ENCODE assay signal across 13 cellular contexts in genomic region chr5:30505014-30505886, GRCh38.
DNase-seq lines count a peak whose midpoint lies in the region; ATAC-seq and TF ChIP-seq lines count a peak whose summit lies in the region.
"Had no signal": no experiment of that assay in that cellular context is flagged by ENCODE, and none has a peak within 500 bp of the region (broad histone marks: within the 10 kb centered on the region; RNA-seq: fewer than 3 reads in every experiment).

No MANE protein-coding gene starts in this region.

- peaks cover 0 to 21% (median 7%) of the 10 kb centered on the region in 8 donors for H3K9me3 Mint-ChIP-seq in CD4-positive, alpha-beta memory T cell

- H3K27ac Mint-ChIP-seq in CD4-positive, alpha-beta memory T cell, result no peak overlapping the region
- H3K27ac Mint-ChIP-seq: activated T-helper 17 cell treated with anti-CD3 and anti-CD28 coated beads, Interleukin-2, amount 50 U/mL, for 72 hours had no signal

- H3K27me3 ChIP-seq in CD4-positive, alpha-beta memory T cell (ENCODE audit: insufficient read depth, low read length), result no peaks in the 10 kb centered on the region
- H3K27me3 ChIP-seq: testis had no signal

- no peaks in the 10 kb centered on the region for H3K36me3 ChIP-seq in CD4-positive, alpha-beta memory T cell (ENCODE audit: insufficient read depth, low read length)

- no peak overlapping the region for H3K4me3 ChIP-seq in choroid plexus epithelial cell (ENCODE audit: low read depth, low read length)
- no peak overlapping the region for H3K4me3 ChIP-seq in CD4-positive, alpha-beta memory T cell (ENCODE audit: low read length in 2 of 2)
- H3K4me3 ChIP-seq: testis had no signal

- CTCF ChIA-PET in CD4-positive, alpha-beta memory T cell (lab: Charles Lee; ENCODE audit: partially characterized antibody), result no interaction called here

- H3K4me1 ChIP-seq in CD4-positive, alpha-beta memory T cell (ENCODE audit: insufficient read depth, low read length), result no peaks in the 10 kb centered on the region
- H3K4me1 ChIP-seq: testis had no signal

- no peaks in the 10 kb centered on the region for H3K36me3 Mint-ChIP-seq in CD4-positive, alpha-beta memory T cell

- H3K27ac ChIP-seq in CD4-positive, alpha-beta memory T cell (ENCODE audit: low read depth, low read length), result no peak overlapping the region
- H3K27ac ChIP-seq: testis had no signal

- intact Hi-C loops in CD4-positive, alpha-beta memory T cell (cut with micrococcal nuclease), result no loop called here

- no peak overlapping the region for H3K4me3 Mint-ChIP-seq in CD4-positive, alpha-beta memory T cell
- H3K4me3 Mint-ChIP-seq: activated T-helper 17 cell treated with anti-CD3 and anti-CD28 coated beads, Interleukin-2, amount 50 U/mL, for 72 hours had no signal

- DNase-seq in COLO829 (ENCODE audit: low spot score) (peak; percentile 58), NCI-H1930 (lab: John Stamatoyannopoulos, UW) (peak; percentile 19 to 49), choroid plexus epithelial cell (ENCODE audit: low read depth) (peak; percentile 57), left kidney (ENCODE audit: low read depth, low spot score) (peak; percentile 9), NCI-H510A (lab: John Stamatoyannopoulos, UW) (no peak)
- no peak for DNase-seq in CD4-positive, alpha-beta memory T cell
- DNase-seq: Karpas-422, SHP77 treated with DMSO at 0.1 percent for 48 hours, testis had no signal

- no peaks in the 10 kb centered on the region for H3K4me1 Mint-ChIP-seq in CD4-positive, alpha-beta memory T cell
- H3K4me1 Mint-ChIP-seq: activated T-helper 17 cell treated with anti-CD3 and anti-CD28 coated beads, Interleukin-2, amount 50 U/mL, for 72 hours had no signal

- H3K9me3 ChIP-seq in CD4-positive, alpha-beta memory T cell (ENCODE audit: control insufficient read depth in 1 of 2, low read length in 2 of 2), result no peaks in the 10 kb centered on the region
- H3K9me3 ChIP-seq: testis had no signal

- ATAC-seq in GM18873 (IDR thresholded peaks at IDR 0.05; ENCODE audit: low FRiP score, unreplicated experiment), result no peak
- ATAC-seq in GM21723 (IDR thresholded peaks at IDR 0.05; ENCODE audit: unreplicated experiment), result no peak
- ATAC-seq: activated CD4-positive, CD25-positive, alpha-beta regulatory T cell treated with anti-CD3 and anti-CD28 coated beads, Interleukin-2, amount 50 U/mL, for 24 hours; activated T-helper 17 cell treated with anti-CD3 and anti-CD28 coated beads, Interleukin-2, amount 50 U/mL, for 72 hours had no signal

- no peak for TF ChIP-seq CTCF in choroid plexus epithelial cell (conservative IDR thresholded peaks at IDR 0.05; ENCODE audit: low read depth, low read length)

- POLR2A ChIA-PET in CD4-positive, alpha-beta memory T cell (lab: Charles Lee; ENCODE audit: partially characterized antibody), result no interaction called here

- H3K27me3 Mint-ChIP-seq in CD4-positive, alpha-beta memory T cell, result no peaks in the 10 kb centered on the region
- H3K27me3 Mint-ChIP-seq: activated T-helper 17 cell treated with anti-CD3 and anti-CD28 coated beads, Interleukin-2, amount 50 U/mL, for 72 hours had no signal

Comparison
In these comparisons a context has a peak if more than half of its experiments do, and no peak if none do; other contexts are left out.
1. DNase-seq: peak in COLO829 (single experiment), NCI-H1930 (2 of 2), choroid plexus epithelial cell (single experiment) and left kidney (single experiment); none in CD4-positive, alpha-beta memory T cell (0 of 5) and NCI-H510A (single experiment).